Comparison of ENCODE assay signal across 25 cellular contexts in genomic region chr10:111837985-111838384, GRCh38.
"Had no signal": no experiment of that assay in that cellular context is flagged by ENCODE, and none has a peak within 500 bp of the region (broad histone marks: within the 10 kb centered on the region; RNA-seq: fewer than 3 reads in every experiment).

No MANE protein-coding gene starts in this region.

- H3K4me3 ChIP-seq: colonic mucosa, gastrocnemius medialis, lower lobe of right lung, ovary, psoas muscle, thoracic aorta, tibial nerve, upper lobe of right lung, uterus had no signal

- H3K36me3 ChIP-seq: colonic mucosa, gastrocnemius medialis, lower lobe of right lung, ovary, thoracic aorta, tibial nerve, upper lobe of right lung, uterus had no signal

- H3K4me1 ChIP-seq: colonic mucosa, lower lobe of right lung, psoas muscle, upper lobe of right lung, uterus had no signal

- H3K9me3 ChIP-seq: colonic mucosa, gastrocnemius medialis, lower lobe of right lung, ovary, psoas muscle, thoracic aorta, tibial nerve, upper lobe of right lung, uterus had no signal

- H3K27me3 ChIP-seq: colonic mucosa, gastrocnemius medialis, ovary, tibial nerve, upper lobe of right lung, uterus had no signal

- FAIRE-seq: keratinocyte, small intestine had no signal

- H3K27ac ChIP-seq: colonic mucosa, epithelial cell of prostate, gastrocnemius medialis, lower lobe of right lung, ovary, psoas muscle, thoracic aorta, tibial nerve, upper lobe of right lung, uterus had no signal

- DNase-seq: colonic mucosa; effector CD8-positive, alpha-beta T cell; endodermal cell; foreskin fibroblast; gastrocnemius medialis; head of caudate nucleus; left ventricle myocardium superior; lower lobe of right lung; natural killer cell; occipital lobe; ovary; posterior cingulate gyrus; psoas muscle; right cardiac atrium; small intestine; stimulated activated CD4-positive, alpha-beta T cell treated with anti-CD3 and anti-CD28 coated beads, Interleukin-15, amount 100 ng/mL, for 24 hours; stimulated activated CD4-positive, alpha-beta T cell treated with anti-CD3 and anti-CD28 coated beads, Interleukin-2, amount 100 ng/mL, for 48 hours; stimulated activated naive B cell treated with anti-CD40 and anti-IgM and Interleukin-4, amounts not matched to agents 10 μg/mL and 1 μg/mL and 100 μg/mL, for 72 hours; upper lobe of right lung; uterus had no signal

- ATAC-seq: esophagus mucosa; gastrocnemius medialis; left ventricle myocardium superior; lower lobe of right lung; natural killer cell; psoas muscle; right cardiac atrium; stimulated activated naive B cell treated with anti-CD40 and anti-IgM and Interleukin-4, amounts not matched to agents 10 μg/mL and 1 μg/mL and 100 μg/mL, for 72 hours; upper lobe of right lung had no signal
